In the genomic region with DNA sequence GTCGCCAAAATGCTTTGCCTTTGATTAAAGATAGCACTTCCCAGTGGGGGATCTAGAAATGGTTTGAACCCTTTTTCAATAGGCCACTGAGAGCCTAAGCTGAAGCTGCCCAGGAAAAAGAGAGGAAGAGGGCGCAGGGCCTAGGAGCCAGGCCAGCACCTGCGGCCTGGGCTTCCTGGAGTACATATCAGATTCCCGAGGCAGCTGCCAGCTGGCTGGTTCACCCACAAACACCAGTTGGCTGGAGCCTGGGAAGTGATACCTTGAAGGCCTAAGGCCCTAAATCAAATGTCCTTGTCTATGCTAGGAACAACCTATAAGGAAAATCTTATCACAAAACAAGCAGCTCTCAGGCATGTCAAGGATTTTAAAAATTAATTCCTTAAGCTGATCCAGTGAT, we compare ENCODE assay signal across 8 cellular contexts.
DNase-seq lines count a peak whose midpoint lies in the region; ATAC-seq and TF ChIP-seq lines count a peak whose summit lies in the region.
"Had no signal": no experiment of that assay in that cellular context is flagged by ENCODE, and none has a peak within 500 bp of the region (broad histone marks: within the 10 kb centered on the region; RNA-seq: fewer than 3 reads in every experiment).

No MANE protein-coding gene starts in this region.

- no peak overlapping the region for H3K4me3 Mint-ChIP-seq in nephron

- no peaks in the 10 kb centered on the region for H3K36me3 Mint-ChIP-seq in nephron (ENCODE audit: low read depth)

- no peaks in the 10 kb centered on the region for H3K9me3 Mint-ChIP-seq in nephron

- H3K27ac Mint-ChIP-seq in nephron, result peak overlapping the region in 2 of 3 experiments; percentile 4 to 60

- H3K27me3 Mint-ChIP-seq in nephron (ENCODE audit: low read depth), result no peaks in the 10 kb centered on the region

- ATAC-seq in HG02623 (IDR thresholded peaks at IDR 0.05; ENCODE audit: unreplicated experiment) (no peak), HG02938 (IDR thresholded peaks at IDR 0.05; ENCODE audit: unreplicated experiment) (no peak), GM18498 (IDR thresholded peaks at IDR 0.05; ENCODE audit: unreplicated experiment) (no peak)

- DNase-seq in DMS153 treated with DMSO at 0.1 percent for 48 hours (lab: John Stamatoyannopoulos, UW; ENCODE audit: unreplicated experiment) (peak; percentile 72), NCI-H1092 treated with DMSO at 0.1 percent for 48 hours (lab: John Stamatoyannopoulos, UW) (peak; percentile 91)

- peaks cover 63% of the 10 kb centered on the region for H3K4me1 Mint-ChIP-seq in nephron

- peak overlapping the region; percentile 30 for H3K27ac ChIP-seq in VCaP
- H3K27ac ChIP-seq: KMS-11 had no signal

- no peak for TF ChIP-seq CTCF in VCaP (conservative IDR thresholded peaks at IDR 0.05)
- TF ChIP-seq CTCF in nephron (IDR thresholded peaks at IDR 0.05; ENCODE audit: unreplicated experiment in 3 of 3), result no peak
